11 cellular contexts compared by ENCODE assay signal in genomic region chr5:124157320-124157719, GRCh38.
DNase-seq lines count a peak whose midpoint lies in the region; ATAC-seq, FAIRE-seq and TF ChIP-seq lines count a peak whose summit lies in the region.
"Had no signal": no experiment of that assay in that cellular context is flagged by ENCODE, and none has a peak within 500 bp of the region (broad histone marks: within the 10 kb centered on the region; RNA-seq: fewer than 3 reads in every experiment).

No MANE protein-coding gene starts in this region.

- TF ChIP-seq EP300 in HepG2 (IDR thresholded peaks at IDR 0.05; ENCODE audit: low read depth in 2 of 2, low read length in 2 of 2) (no peak), HepG2 (CRISPR knock-in tag; IDR thresholded peaks at IDR 0.05; ENCODE audit: borderline replicate concordance) (no peak)

- no peak for FAIRE-seq in HepG2 (lab: Jason Lieb, UNC)

- in situ Hi-C loops in HepG2 (cut with HindIII; ENCODE audit: extremely low pct_ligation_motif_present, low pct_unique_long_range_greater_than_20kb): no loop called here

- H3K36me3 ChIP-seq in SJSA1: no peaks in the 10 kb centered on the region
- H3K36me3 ChIP-seq in HepG2 (replicated peaks in 1 of 2; ENCODE audit: control insufficient read depth in 1 of 2, insufficient read depth in 2 of 2, low read length in 2 of 2): no peaks in the 10 kb centered on the region
- H3K36me3 ChIP-seq: colonic mucosa had no signal

- CTCF ChIA-PET in HepG2 (lab: Yijun Ruan, JAX; ENCODE audit: low intra/inter-chr PET ratio, low total read pairs): no interaction called here

- no TSS peak for BruUV-seq in HepG2 (replicated peaks; lab: Mats Ljungman, UMichigan)

- H3K9ac ChIP-seq in HepG2 (ENCODE audit: insufficient read depth, low read depth, low read length): no peak overlapping the region

- ATAC-seq in HG02798 (IDR thresholded peaks at IDR 0.05; ENCODE audit: poor library complexity, unreplicated experiment) (peak; percentile 64), HepG2 (no peak)

- no peaks in the 10 kb centered on the region for H3K27me3 ChIP-seq in SJSA1 (replicated peaks)
- no peaks in the 10 kb centered on the region for H3K27me3 ChIP-seq in HepG2 (ENCODE audit: control insufficient read depth in 1 of 2, insufficient read depth in 2 of 2, low read length in 2 of 2)
- H3K27me3 ChIP-seq: colonic mucosa had no signal

- H3K9me3 ChIP-seq in SJSA1 (replicated peaks) (peaks cover 5% of the 10 kb centered on the region; the same call in 1 of the 2 replicates), HepG2 (ENCODE audit: low read length) (peaks cover 17% of the 10 kb centered on the region)
- H3K9me3 ChIP-seq: colonic mucosa had no signal

- no peaks in the 10 kb centered on the region for H4K20me1 ChIP-seq in HepG2 (ENCODE audit: insufficient read depth, low read length)

- no peak for TF ChIP-seq CTCF in GM12864 (IDR thresholded peaks at IDR 0.05; ENCODE audit: low read depth, low read length, missing control alignments)
- TF ChIP-seq CTCF in HepG2 (CRISPR knock-in tag; IDR thresholded peaks at IDR 0.05): no peak

- WGBS in HepG2 (ENCODE audit: low lambda C conversion rate): 4% methylated on average over 2 of the region's 2 CpGs

- no peak overlapping the region for H2AFZ ChIP-seq in HepG2 (ENCODE audit: low read length)

- H3K27ac ChIP-seq in SJSA1 (peak overlapping the region; percentile 35), HepG2 (ENCODE audit: extremely low read length, insufficient read depth, low read length) (no peak overlapping the region)
- H3K27ac ChIP-seq: colonic mucosa had no signal

- H3K4me3 ChIP-seq in GM12864 (ENCODE audit: low read depth, low read length) (peak overlapping the region; percentile 19; the same call in 1 of the 2 replicates), SJSA1 (peak overlapping the region; percentile 25), HepG2 (replicated peaks in 1 of 3; ENCODE audit: insufficient read depth in 1 of 3, low read depth in 2 of 3, low read length in 3 of 3) (peak overlapping the region in 1 of 3 experiments; percentile 37; a peak in 2 of 6 replicates)
- H3K4me3 ChIP-seq: colonic mucosa had no signal

- H3K4me1 ChIP-seq in SJSA1 (replicated peaks) (peaks cover 5% of the 10 kb centered on the region; the same call in 1 of the 2 replicates), HepG2 (ENCODE audit: insufficient read depth, low read length) (no peaks in the 10 kb centered on the region)
- H3K4me1 ChIP-seq: colonic mucosa had no signal

- TF ChIP-seq RAD21 in HepG2 (CRISPR knock-in tag; IDR thresholded peaks at IDR 0.05): no peak

- intact Hi-C loops in HepG2 (cut with micrococcal nuclease; ENCODE audit: unreplicated experiment): no loop called here

- H3K4me2 ChIP-seq in HepG2 (ENCODE audit: low read depth, low read length): peak overlapping the region; percentile 45

- POLR2A ChIA-PET in HepG2 (lab: Yijun Ruan, JAX): no interaction called here

- TF ChIP-seq POLR2A in HepG2 (IDR thresholded peaks at IDR 0.05; ENCODE audit: insufficient read depth in 1 of 2, low read depth in 2 of 2, low read length in 2 of 2): no peak

- H3K79me2 ChIP-seq in HepG2 (ENCODE audit: insufficient read depth, low read length): no peaks in the 10 kb centered on the region

- peak; percentile 29 for DNase-seq in GM12864 (ENCODE audit: low read depth)
- DNase-seq in SJSA1 (ENCODE audit: low read depth in 1 of 2, low spot score in 2 of 2): peak in 1 of 2 experiments; percentile 38
- DNase-seq in HepG2 (ENCODE audit: low spot score): no peak
- DNase-seq in cerebellum (ENCODE audit: low spot score): no peak
- DNase-seq in stimulated activated naive CD4-positive, alpha-beta T cell (lab: John Stamatoyannopoulos, UW): no peak
- DNase-seq in nucleus accumbens (lab: John Stamatoyannopoulos, UW): no peak
- DNase-seq in stimulated activated CD4-positive, alpha-beta T cell treated with anti-CD3 and anti-CD28 coated beads, Interleukin-4, amount 100 ng/mL, for 1 hour: no peak
- DNase-seq: activated CD4-positive, alpha-beta T cell treated with anti-CD3 and anti-CD28 coated beads, Interleukin-2, amount 50 U/mL, for 1 hour; colonic mucosa; kidney glomerular epithelial cell had no signal

TF ChIP-seq in HepG2, 621 proteins besides CTCF, POLR2A, EP300 and RAD21:
- TF ChIP-seq FOXO4 (CRISPR knock-in tag; conservative IDR thresholded peaks at IDR 0.05) (no peak), ZNF207 (IDR thresholded peaks at IDR 0.05; ENCODE audit: borderline replicate concordance) (no peak), ZNF230 (CRISPR knock-in tag; IDR thresholded peaks at IDR 0.05) (no peak), ZNF713 (CRISPR knock-in tag; IDR thresholded peaks at IDR 0.05) (no peak), ZNF282 (IDR thresholded peaks at IDR 0.05; ENCODE audit: partially characterized antibody) (no peak), ZNF10 (CRISPR knock-in tag; IDR thresholded peaks at IDR 0.05; ENCODE audit: borderline replicate concordance, low read depth) (no peak), ONECUT2 (CRISPR knock-in tag; IDR thresholded peaks at IDR 0.05) (no peak), REST (IDR thresholded peaks at IDR 0.05; ENCODE audit: borderline replicate concordance in 1 of 2, low read depth in 1 of 2, low read length in 2 of 2) (no peak), YY1 (IDR thresholded peaks at IDR 0.05; ENCODE audit: insufficient read depth, insufficient replicate concordance, low read depth, low read length) (no peak), KLF13 (CRISPR knock-in tag; IDR thresholded peaks at IDR 0.05) (no peak), SP1 (IDR thresholded peaks at IDR 0.05) (no peak), SP1 (CRISPR knock-in tag; IDR thresholded peaks at IDR 0.05) (no peak), PCBP2 (optimal IDR thresholded peaks at IDR 0.05; ENCODE audit: low read depth, low read length, poor library complexity, severe bottlenecking) (no peak), ZSCAN21 (CRISPR knock-in tag; IDR thresholded peaks at IDR 0.05; ENCODE audit: borderline replicate concordance) (no peak), ZNF878 (CRISPR knock-in tag; IDR thresholded peaks at IDR 0.05) (no peak)
TF ChIP-seq in HepG2: peak in this region for 0.
